ENCODE assay signal across 9 cellular contexts in genomic region chr11:93738647-93739081, GRCh38. TPM values are rescaled to one million over a fixed set of nuclear protein-coding genes. Genes with fewer than 3 reads are reported as not detected.
DNase-seq lines count a peak whose midpoint lies in the region; ATAC-seq and TF ChIP-seq lines count a peak whose summit lies in the region.
"Had no signal": no experiment of that assay in that cellular context is flagged by ENCODE, and none has a peak within 500 bp of the region (broad histone marks: within the 10 kb centered on the region; RNA-seq: fewer than 3 reads in every experiment).

No MANE protein-coding gene starts in this region.

- H3K4me3 ChIP-seq in thoracic aorta (peak overlapping the region; percentile 82), left lung (peak overlapping the region in 1 of 2 donors; percentile 71)
- H3K4me3 ChIP-seq: lung had no signal

- no peaks in the 10 kb centered on the region for H3K9me3 Mint-ChIP-seq in activated naive CD4-positive, alpha-beta T cell treated with anti-CD3 and anti-CD28 coated beads, Interleukin-2, amount 10 ng/mL, durations not matched to agents 7 days and 5 days
- no peaks in the 10 kb centered on the region for H3K9me3 Mint-ChIP-seq in activated CD8-positive, alpha-beta T cell treated with anti-CD3 and anti-CD28 coated beads for 36 hours

- H3K27me3 ChIP-seq in foreskin keratinocyte (no peaks in the 10 kb centered on the region), thoracic aorta (replicated peaks; ENCODE audit: insufficient read depth) (no peaks in the 10 kb centered on the region), left lung (no peaks in the 10 kb centered on the region)

- H3K36me3 Mint-ChIP-seq in activated naive CD4-positive, alpha-beta T cell treated with anti-CD3 and anti-CD28 coated beads, Interleukin-2, amount 10 ng/mL, durations not matched to agents 7 days and 5 days = peaks cover 69% of the 10 kb centered on the region
- H3K36me3 Mint-ChIP-seq in activated CD8-positive, alpha-beta T cell treated with anti-CD3 and anti-CD28 coated beads for 36 hours (ENCODE audit: low read depth) = peaks cover 77% of the 10 kb centered on the region

- no peak for DNase-seq in activated naive CD4-positive, alpha-beta T cell treated with anti-CD3 and anti-CD28 coated beads, Interleukin-2, amount 10 ng/mL, durations not matched to agents 7 days and 5 days
- no peak for DNase-seq in activated naive CD4-positive, alpha-beta T cell treated with anti-CD3 and anti-CD28 coated beads, Interleukin-2, amount 50 U/mL, for 16 hours
- DNase-seq in activated CD8-positive, alpha-beta T cell treated with anti-CD3 and anti-CD28 coated beads for 36 hours = no peak
- no peak for DNase-seq in foreskin keratinocyte
- no peak for DNase-seq in thoracic aorta (ENCODE audit: low spot score)
- no peak for DNase-seq in NCI-H1092 (lab: John Stamatoyannopoulos, UW)
- no peak for DNase-seq in left lung
- DNase-seq in NCI-H1436 (lab: John Stamatoyannopoulos, UW) = no peak

- CTCF ChIA-PET in activated naive CD4-positive, alpha-beta T cell treated with anti-CD3 and anti-CD28 coated beads, Interleukin-2, amount 10 ng/mL, durations not matched to agents 7 days and 5 days (lab: Charles Lee) = interaction anchor here (1.5 kb wide), 1 partner anchor 47 kb away, joined by 5 read pairs; no protein-coding TSS in a partner anchor
- CTCF ChIA-PET in activated CD8-positive, alpha-beta T cell treated with anti-CD3 and anti-CD28 coated beads for 36 hours (lab: Charles Lee) = interaction anchor here (1.1 kb wide), 1 partner anchor 45 kb away, joined by 5 read pairs; the partner anchor contains the start of gene MED17

- peak overlapping the region; percentile 92 for H3K27ac ChIP-seq in foreskin keratinocyte
- H3K27ac ChIP-seq in thoracic aorta = no peak overlapping the region
- no peak overlapping the region for H3K27ac ChIP-seq in left lung

- POLR2A ChIA-PET in activated CD8-positive, alpha-beta T cell treated with anti-CD3 and anti-CD28 coated beads for 36 hours (lab: Charles Lee) = interaction anchor here (0.6 to 7.0 kb wide), 4 partner anchors 11 to 640 kb away, joined by 3 to 125 read pairs (median 67); partner anchors contain the start of genes CEP295 and MED17

- H3K4me1 ChIP-seq in foreskin keratinocyte = peaks cover 26% of the 10 kb centered on the region
- peaks cover 24 to 42% of the 10 kb centered on the region in 2 donors for H3K4me1 ChIP-seq in thoracic aorta (ENCODE audit: control insufficient read depth in 1 of 2, low read depth in 2 of 2)
- H3K4me1 ChIP-seq in left lung = peaks cover 7 to 76% of the 10 kb centered on the region in 2 donors

- H3K27ac Mint-ChIP-seq in activated naive CD4-positive, alpha-beta T cell treated with anti-CD3 and anti-CD28 coated beads, Interleukin-2, amount 10 ng/mL, durations not matched to agents 7 days and 5 days = peak overlapping the region; percentile 77
- peak overlapping the region; percentile 100 for H3K27ac Mint-ChIP-seq in activated CD8-positive, alpha-beta T cell treated with anti-CD3 and anti-CD28 coated beads for 36 hours

- intact Hi-C loops in activated CD8-positive, alpha-beta T cell treated with anti-CD3 and anti-CD28 coated beads for 36 hours (cut with micrococcal nuclease) = loop anchor here (2.0 kb wide), 1 partner anchor 46 kb away; the partner anchor contains the start of gene MED17
- intact Hi-C loops in left lung (cut with DNase I) = loop anchor here in 1 of 2 donors (10.0 kb wide), 1 partner anchor 56 kb away; no protein-coding TSS in a partner anchor

- TF ChIP-seq CTCF in activated CD8-positive, alpha-beta T cell treated with anti-CD3 and anti-CD28 coated beads for 36 hours (IDR thresholded peaks at IDR 0.05) = no peak
- no peak for TF ChIP-seq CTCF in foreskin keratinocyte (conservative IDR thresholded peaks at IDR 0.05)
- no peak for TF ChIP-seq CTCF in thoracic aorta (IDR thresholded peaks at IDR 0.05)
- TF ChIP-seq CTCF in left lung (IDR thresholded peaks at IDR 0.05) = no peak

- H3K27me3 Mint-ChIP-seq in activated naive CD4-positive, alpha-beta T cell treated with anti-CD3 and anti-CD28 coated beads, Interleukin-2, amount 10 ng/mL, durations not matched to agents 7 days and 5 days = peaks cover 4% of the 10 kb centered on the region
- no peaks in the 10 kb centered on the region for H3K27me3 Mint-ChIP-seq in activated CD8-positive, alpha-beta T cell treated with anti-CD3 and anti-CD28 coated beads for 36 hours

- H3K9me3 ChIP-seq in thoracic aorta (no peaks in the 10 kb centered on the region), left lung (no peaks in the 10 kb centered on the region)

- H3K4me3 Mint-ChIP-seq in activated naive CD4-positive, alpha-beta T cell treated with anti-CD3 and anti-CD28 coated beads, Interleukin-2, amount 10 ng/mL, durations not matched to agents 7 days and 5 days = peak overlapping the region; percentile 99
- peak overlapping the region; percentile 98 for H3K4me3 Mint-ChIP-seq in activated CD8-positive, alpha-beta T cell treated with anti-CD3 and anti-CD28 coated beads for 36 hours

- H3K36me3 ChIP-seq in thoracic aorta (peaks cover 25% of the 10 kb centered on the region), left lung (peaks cover 0 to 67% of the 10 kb centered on the region in 2 donors)

- ATAC-seq in activated CD8-positive, alpha-beta T cell treated with anti-CD3 and anti-CD28 coated beads for 36 hours = no peak
- ATAC-seq in foreskin keratinocyte (no peak), thoracic aorta (ENCODE audit: insufficient number of reproducible peaks, low FRiP score, low read depth) (no peak), left lung (no peak)

- H3K4me1 Mint-ChIP-seq in activated naive CD4-positive, alpha-beta T cell treated with anti-CD3 and anti-CD28 coated beads, Interleukin-2, amount 10 ng/mL, durations not matched to agents 7 days and 5 days = peaks cover 77% of the 10 kb centered on the region
- peaks cover 49% of the 10 kb centered on the region for H3K4me1 Mint-ChIP-seq in activated CD8-positive, alpha-beta T cell treated with anti-CD3 and anti-CD28 coated beads for 36 hours (ENCODE audit: low read depth)

RNA-seq across cellular contexts. Expression of gene TAF1D, which starts 2.6 kb away (rescaled TPM):
- 100 to 1,000 TPM; 334 to 344 TPM for total RNA-seq in activated CD8-positive, alpha-beta T cell treated with anti-CD3 and anti-CD28 coated beads for 36 hours
- 142 and 148 TPM in 2 replicates for total RNA-seq in foreskin keratinocyte
- polyA plus RNA-seq in foreskin keratinocyte = 115 and 131 TPM in 2 replicates
- total RNA-seq in thoracic aorta = 100 to 1,000 TPM in 1 of 2 donors, 10 to 100 TPM in 1; 99.4 to 231 TPM
- 100 to 1,000 TPM in 1 of 2 donors, 10 to 100 TPM in 1; 78.9 to 104 TPM for total RNA-seq in left lung

RNA-seq across cellular contexts. Expression of gene C11orf54, which starts 2.8 kb away (rescaled TPM):
- total RNA-seq in activated CD8-positive, alpha-beta T cell treated with anti-CD3 and anti-CD28 coated beads for 36 hours = 10 to 100 TPM; 17.0 to 18.9 TPM
- total RNA-seq in foreskin keratinocyte (4.4 and 5.7 TPM in 2 replicates), thoracic aorta (10 to 100 TPM; 20.2 to 32.0 TPM), left lung (10 to 100 TPM; 21.7 to 27.2 TPM)
- 2.7 and 3.0 TPM in 2 replicates for polyA plus RNA-seq in foreskin keratinocyte

RNA-seq across cellular contexts. Expression of gene MED17, which starts 45.4 kb away (rescaled TPM):
- total RNA-seq in activated CD8-positive, alpha-beta T cell treated with anti-CD3 and anti-CD28 coated beads for 36 hours = 10 to 100 TPM; 30.1 to 31.3 TPM
- 29.0 and 29.3 TPM in 2 replicates for total RNA-seq in foreskin keratinocyte
- polyA plus RNA-seq in foreskin keratinocyte = 13.9 and 16.6 TPM in 2 replicates
- 10 to 100 TPM; 12.3 to 32.7 TPM for total RNA-seq in thoracic aorta
- 10 to 100 TPM; 26.3 to 29.4 TPM for total RNA-seq in left lung
